In genomic region chr12:6927379-6927991, GRCh38 we compare ENCODE assay signal across 8 cellular contexts. TPM values are rescaled to one million over a fixed set of nuclear protein-coding genes. Genes with fewer than 3 reads are reported as not detected.
DNase-seq lines count a peak whose midpoint lies in the region; ATAC-seq, FAIRE-seq and TF ChIP-seq lines count a peak whose summit lies in the region.

A gene with protein sequence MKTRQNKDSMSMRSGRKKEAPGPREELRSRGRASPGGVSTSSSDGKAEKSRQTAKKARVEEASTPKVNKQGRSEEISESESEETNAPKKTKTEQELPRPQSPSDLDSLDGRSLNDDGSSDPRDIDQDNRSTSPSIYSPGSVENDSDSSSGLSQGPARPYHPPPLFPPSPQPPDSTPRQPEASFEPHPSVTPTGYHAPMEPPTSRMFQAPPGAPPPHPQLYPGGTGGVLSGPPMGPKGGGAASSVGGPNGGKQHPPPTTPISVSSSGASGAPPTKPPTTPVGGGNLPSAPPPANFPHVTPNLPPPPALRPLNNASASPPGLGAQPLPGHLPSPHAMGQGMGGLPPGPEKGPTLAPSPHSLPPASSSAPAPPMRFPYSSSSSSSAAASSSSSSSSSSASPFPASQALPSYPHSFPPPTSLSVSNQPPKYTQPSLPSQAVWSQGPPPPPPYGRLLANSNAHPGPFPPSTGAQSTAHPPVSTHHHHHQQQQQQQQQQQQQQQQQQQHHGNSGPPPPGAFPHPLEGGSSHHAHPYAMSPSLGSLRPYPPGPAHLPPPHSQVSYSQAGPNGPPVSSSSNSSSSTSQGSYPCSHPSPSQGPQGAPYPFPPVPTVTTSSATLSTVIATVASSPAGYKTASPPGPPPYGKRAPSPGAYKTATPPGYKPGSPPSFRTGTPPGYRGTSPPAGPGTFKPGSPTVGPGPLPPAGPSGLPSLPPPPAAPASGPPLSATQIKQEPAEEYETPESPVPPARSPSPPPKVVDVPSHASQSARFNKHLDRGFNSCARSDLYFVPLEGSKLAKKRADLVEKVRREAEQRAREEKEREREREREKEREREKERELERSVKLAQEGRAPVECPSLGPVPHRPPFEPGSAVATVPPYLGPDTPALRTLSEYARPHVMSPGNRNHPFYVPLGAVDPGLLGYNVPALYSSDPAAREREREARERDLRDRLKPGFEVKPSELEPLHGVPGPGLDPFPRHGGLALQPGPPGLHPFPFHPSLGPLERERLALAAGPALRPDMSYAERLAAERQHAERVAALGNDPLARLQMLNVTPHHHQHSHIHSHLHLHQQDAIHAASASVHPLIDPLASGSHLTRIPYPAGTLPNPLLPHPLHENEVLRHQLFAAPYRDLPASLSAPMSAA (N-terminal part only) (plus strand): TSS chr12:6927959. CDS start chr12:6934002, 6,043 bp downstream.

- peak; percentile 53 to 65 for TF ChIP-seq POLR2A in gastroesophageal sphincter (IDR thresholded peaks at IDR 0.05)

- H3K9me3 ChIP-seq in gastroesophageal sphincter (no peaks in the 10 kb centered on the region), aorta (ENCODE audit: control insufficient read depth, low read length) (no peaks in the 10 kb centered on the region)

- H3K27me3 Mint-ChIP-seq in activated naive CD4-positive, alpha-beta T cell treated with anti-CD3 and anti-CD28 coated beads, Interleukin-2, amount 50 U/mL, for 24 hours: no peaks in the 10 kb centered on the region
- no peaks in the 10 kb centered on the region for H3K27me3 Mint-ChIP-seq in nephron progenitor cell (ENCODE audit: low read depth, poor library complexity)

- WGBS in gastroesophageal sphincter (ENCODE audit: low coverage in 1 of 2), 2 donors: 0 to 1% methylated on average over 11 to 23 of the region's 60 CpGs
- 0 to 1% methylated on average over 39 to 60 of the region's 60 CpGs for WGBS in aorta, 2 donors

- peak within 1 kb of the TSS; percentile 91 to 100 (median 96) for H3K27ac ChIP-seq in gastroesophageal sphincter
- H3K27ac ChIP-seq in aorta (ENCODE audit: low read depth in 1 of 2, low read length in 2 of 2): peak within 1 kb of the TSS; percentile 96

- H3K27me3 ChIP-seq in gastroesophageal sphincter: no peaks in the 10 kb centered on the region
- H3K27me3 ChIP-seq in aorta (ENCODE audit: control insufficient read depth in 1 of 2, insufficient read depth in 2 of 2, low read length in 1 of 2): no peaks in the 10 kb centered on the region

- intact Hi-C loops in aorta (cut with DNase I): loop anchor here in 1 of 2 donors (5.0 kb wide), 1 partner anchor 60 kb away; the partner anchor contains the start of gene TPI1

- no peak for TF ChIP-seq EP300 in gastroesophageal sphincter (IDR thresholded peaks at IDR 0.05)

- peaks cover 50% of the 10 kb centered on the region for H3K4me1 Mint-ChIP-seq in activated naive CD4-positive, alpha-beta T cell treated with anti-CD3 and anti-CD28 coated beads, Interleukin-2, amount 50 U/mL, for 24 hours
- H3K4me1 Mint-ChIP-seq in nephron progenitor cell: peaks cover 85% of the 10 kb centered on the region

- H3K36me3 ChIP-seq in gastroesophageal sphincter (peaks cover 0 to 14% of the 10 kb centered on the region in 2 donors), aorta (ENCODE audit: control insufficient read depth in 1 of 2, insufficient read depth in 2 of 2, low read length in 1 of 2) (no peaks in the 10 kb centered on the region)

- H3K9me3 Mint-ChIP-seq in activated naive CD4-positive, alpha-beta T cell treated with anti-CD3 and anti-CD28 coated beads, Interleukin-2, amount 50 U/mL, for 24 hours: no peaks in the 10 kb centered on the region
- H3K9me3 Mint-ChIP-seq in nephron progenitor cell: no peaks in the 10 kb centered on the region

- peak within 1 kb of the TSS; percentile 98 for H3K27ac Mint-ChIP-seq in activated naive CD4-positive, alpha-beta T cell treated with anti-CD3 and anti-CD28 coated beads, Interleukin-2, amount 50 U/mL, for 24 hours
- peak within 1 kb of the TSS; percentile 99 for H3K27ac Mint-ChIP-seq in nephron progenitor cell

- DNase-seq in AG10803 (ENCODE audit: low read depth): peak; percentile 77
- no peak for DNase-seq in GM18507 (ENCODE audit: extremely low spot score, insufficient read length, low read depth)
- peak; percentile 9 for DNase-seq in NCI-H748 treated with DMSO at 0.1 percent for 48 hours (lab: John Stamatoyannopoulos, UW)
- DNase-seq in nephron progenitor cell: peak; percentile 81
- peak; percentile 93 to 95 for DNase-seq in aorta
- no peak for DNase-seq in germinal center (ENCODE audit: low spot score)

- TF ChIP-seq CTCF in AG10803 (conservative IDR thresholded peaks at IDR 0.05; ENCODE audit: low read length): no peak
- no peak for TF ChIP-seq CTCF in gastroesophageal sphincter (IDR thresholded peaks at IDR 0.05)
- no peak for TF ChIP-seq CTCF in nephron progenitor cell (IDR thresholded peaks at IDR 0.05)

- peak within 1 kb of the TSS; percentile 93 for H3K4me3 Mint-ChIP-seq in activated naive CD4-positive, alpha-beta T cell treated with anti-CD3 and anti-CD28 coated beads, Interleukin-2, amount 50 U/mL, for 24 hours
- H3K4me3 Mint-ChIP-seq in nephron progenitor cell: peak within 1 kb of the TSS; percentile 100

- peak; percentile 44 for FAIRE-seq in GM18507 (lab: Jason Lieb, UNC)

- no peaks in the 10 kb centered on the region for H3K36me3 Mint-ChIP-seq in activated naive CD4-positive, alpha-beta T cell treated with anti-CD3 and anti-CD28 coated beads, Interleukin-2, amount 50 U/mL, for 24 hours
- peaks cover 14% of the 10 kb centered on the region for H3K36me3 Mint-ChIP-seq in nephron progenitor cell (ENCODE audit: low read depth)

- ATAC-seq in gastroesophageal sphincter: peak; percentile 70
- ATAC-seq in aorta (ENCODE audit: low FRiP score): peak; percentile 71

- H3K4me1 ChIP-seq in gastroesophageal sphincter: peaks cover 9 to 79% (median 36%) of the 10 kb centered on the region in 3 donors
- no peaks in the 10 kb centered on the region for H3K4me1 ChIP-seq in aorta (ENCODE audit: control insufficient read depth in 1 of 2, insufficient read depth in 2 of 2, low read length in 2 of 2)

- H3K4me3 ChIP-seq in AG10803 (ENCODE audit: low read length) (peak within 1 kb of the TSS; percentile 85), gastroesophageal sphincter (peak within 1 kb of the TSS; percentile 94 to 97), aorta (ENCODE audit: low read length in 2 of 2) (peak within 1 kb of the TSS; percentile 97 to 99)

RNA-seq across cellular contexts. Expression of the gene that starts here (rescaled TPM):
- total RNA-seq in gastroesophageal sphincter: 100 to 1,000 TPM in 2 of 4 donors, 10 to 100 TPM in 2; 49.0 to 136 (median 95.2) TPM
- total RNA-seq in aorta: 100 to 1,000 TPM; 138 to 146 TPM
- polyA plus RNA-seq in aorta: 100 to 1,000 TPM in 1 of 2 donors, 10 to 100 TPM in 1; 22.7 to 149 TPM

Comparison
In these comparisons a context has a peak if more than half of its experiments do, and no peak if none do; other contexts are left out.
1. DNase-seq: peak in AG10803 (single experiment), NCI-H748 treated with DMSO at 0.1 percent for 48 hours (single experiment), nephron progenitor cell (single experiment) and aorta (2 of 2); none in GM18507 (single experiment) and germinal center (single experiment).
2. Peak in every context shown above with its lines, with median percentiles within 50 percentile points of each other: H3K4me3 ChIP-seq.